Comparison of ENCODE assay signal across 8 cellular contexts in genomic region chr9:112174965-112175795, GRCh38. TPM values are rescaled to one million over a fixed set of nuclear protein-coding genes. Genes with fewer than 3 reads are reported as not detected.
DNase-seq lines count a peak whose midpoint lies in the region; ATAC-seq and TF ChIP-seq lines count a peak whose summit lies in the region.

Gene SUSD1 (minus strand): TSS chr9:112175297. CDS start chr9:112175235, 62 bp downstream.

- H3K27me3 Mint-ChIP-seq in activated naive CD4-positive, alpha-beta T cell treated with anti-CD3 and anti-CD28 coated beads for 36 hours (ENCODE audit: low read depth) = peaks cover 19% of the 10 kb centered on the region
- H3K27me3 Mint-ChIP-seq in progenitor cell of endocrine pancreas = peaks cover 12% of the 10 kb centered on the region

- peak within 1 kb of the TSS; percentile 56 for H3K4me3 ChIP-seq in AG04449 (ENCODE audit: low read depth, low read length)

- POLR2A ChIA-PET in AG04449 (lab: Yijun Ruan, JAX) = no interaction called here

- no peak for DNase-seq in AG04449 (ENCODE audit: low read depth, low spot score)
- DNase-seq in NCI-H748 treated with DMSO at 0.1 percent for 48 hours (lab: John Stamatoyannopoulos, UW) = peak; percentile 21
- peak; percentile 26 for DNase-seq in activated naive CD4-positive, alpha-beta T cell treated with anti-CD3 and anti-CD28 coated beads for 36 hours
- DNase-seq in cardiac septum (ENCODE audit: low spot score) = peak; percentile 78
- DNase-seq in progenitor cell of endocrine pancreas (ENCODE audit: low spot score, unreplicated experiment) = peak; percentile 42
- no peak for DNase-seq in SW 1271 (lab: John Stamatoyannopoulos, UW)

- TF ChIP-seq CTCF in AG04449 (IDR thresholded peaks at IDR 0.05; ENCODE audit: insufficient read depth, low read length, missing control alignments) = no peak
- no peak for TF ChIP-seq CTCF in progenitor cell of endocrine pancreas (IDR thresholded peaks at IDR 0.05; ENCODE audit: unreplicated experiment)

- H3K4me3 Mint-ChIP-seq in activated naive CD4-positive, alpha-beta T cell treated with anti-CD3 and anti-CD28 coated beads for 36 hours = peak within 1 kb of the TSS; percentile 82
- peak within 1 kb of the TSS; percentile 87 for H3K4me3 Mint-ChIP-seq in progenitor cell of endocrine pancreas (ENCODE audit: low read depth)

- intact Hi-C loops in activated naive CD4-positive, alpha-beta T cell treated with anti-CD3 and anti-CD28 coated beads for 36 hours (cut with micrococcal nuclease) = loop anchor here (1.0 to 5.0 kb wide), 4 partner anchors 76 to 577 kb away; partner anchors contain the start of genes PTBP3 and SNX30
- intact Hi-C loops in cardiac septum (cut with DNase I) = loop anchor here (10.0 kb wide), 1 partner anchor 160 kb away; the partner anchor contains the start of gene PTBP3

- H3K4me1 Mint-ChIP-seq in activated naive CD4-positive, alpha-beta T cell treated with anti-CD3 and anti-CD28 coated beads for 36 hours (ENCODE audit: low read depth) = peaks cover 34% of the 10 kb centered on the region
- peaks cover 33% of the 10 kb centered on the region for H3K4me1 Mint-ChIP-seq in progenitor cell of endocrine pancreas (ENCODE audit: low read depth)

- no peaks in the 10 kb centered on the region for H3K9me3 Mint-ChIP-seq in activated naive CD4-positive, alpha-beta T cell treated with anti-CD3 and anti-CD28 coated beads for 36 hours
- H3K9me3 Mint-ChIP-seq in progenitor cell of endocrine pancreas (ENCODE audit: low read depth) = no peaks in the 10 kb centered on the region

- H3K27ac Mint-ChIP-seq in activated naive CD4-positive, alpha-beta T cell treated with anti-CD3 and anti-CD28 coated beads for 36 hours = peak within 1 kb of the TSS; percentile 79
- peak within 1 kb of the TSS; percentile 95 for H3K27ac Mint-ChIP-seq in progenitor cell of endocrine pancreas

- ATAC-seq in GM18505 (IDR thresholded peaks at IDR 0.05; ENCODE audit: unreplicated experiment) (peak; percentile 53), HG02852 (IDR thresholded peaks at IDR 0.05; ENCODE audit: unreplicated experiment) (peak; percentile 46)

- peaks cover 2% of the 10 kb centered on the region for H3K36me3 Mint-ChIP-seq in activated naive CD4-positive, alpha-beta T cell treated with anti-CD3 and anti-CD28 coated beads for 36 hours (ENCODE audit: low read depth)
- H3K36me3 Mint-ChIP-seq in progenitor cell of endocrine pancreas (ENCODE audit: insufficient read depth) = peaks cover 7% of the 10 kb centered on the region

- CTCF ChIA-PET in AG04449 (lab: Yijun Ruan, JAX) = no interaction called here
- CTCF ChIA-PET in activated naive CD4-positive, alpha-beta T cell treated with anti-CD3 and anti-CD28 coated beads for 36 hours (lab: Charles Lee) = interaction anchor here (1.0 to 1.2 kb wide), 2 partner anchors 9 to 82 kb away, joined by 4 to 5 read pairs; no protein-coding TSS in a partner anchor

- TF ChIP-seq POLR2A in GM18505 (IDR thresholded peaks at IDR 0.05; ENCODE audit: borderline replicate concordance, extremely low read depth, insufficient read depth, insufficient read length) = peak; percentile 36

RNA-seq across cellular contexts. Expression of gene SUSD1, which starts in this region (rescaled TPM):
- total RNA-seq in activated naive CD4-positive, alpha-beta T cell treated with anti-CD3 and anti-CD28 coated beads for 36 hours = 1 to 10 TPM; 1.6 to 2.7 TPM
- total RNA-seq in cardiac septum (4.3 TPM), progenitor cell of endocrine pancreas (40.2 and 41.1 TPM in 2 replicates)

Comparison
In these comparisons a context has a peak if more than half of its experiments do, and no peak if none do; other contexts are left out.
1. DNase-seq: peak in NCI-H748 treated with DMSO at 0.1 percent for 48 hours (single experiment), activated naive CD4-positive, alpha-beta T cell treated with anti-CD3 and anti-CD28 coated beads for 36 hours (single experiment), cardiac septum (single experiment) and progenitor cell of endocrine pancreas (single experiment); none in AG04449 (single experiment) and SW 1271 (0 of 2).